In the genomic region with DNA sequence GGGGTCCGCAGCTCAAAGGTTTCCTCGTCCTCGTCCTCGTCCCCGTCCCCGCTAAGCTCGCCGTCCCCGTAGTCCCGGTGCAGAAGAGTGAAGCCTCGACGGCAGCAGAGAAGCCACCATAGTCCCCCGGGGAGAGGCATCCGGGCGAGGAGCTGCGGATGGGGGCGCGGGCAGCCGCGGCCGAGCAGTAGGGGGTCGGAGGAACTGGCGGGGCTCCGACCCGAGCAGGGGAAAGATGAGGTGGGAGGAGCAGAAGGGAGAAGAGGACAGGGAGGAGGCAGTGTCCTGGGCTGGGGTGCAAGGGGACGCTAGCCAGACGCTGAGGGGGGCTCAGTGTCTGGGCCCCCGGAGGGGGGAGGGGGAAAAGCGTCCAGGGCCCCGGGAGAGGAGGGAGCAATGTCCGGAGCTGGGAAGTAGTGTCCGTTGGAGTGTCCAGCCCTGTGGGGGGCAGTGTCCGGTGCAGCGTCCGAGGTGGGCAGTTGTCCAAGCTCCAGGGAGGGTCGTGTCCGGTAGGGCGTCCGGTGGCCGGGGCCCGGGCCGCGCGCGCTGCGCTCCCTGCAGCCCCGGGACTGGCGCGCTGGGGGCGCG, we compare ENCODE assay signal across 1 cellular context.
TF ChIP-seq lines count a peak whose summit lies in the region.

A gene with protein sequence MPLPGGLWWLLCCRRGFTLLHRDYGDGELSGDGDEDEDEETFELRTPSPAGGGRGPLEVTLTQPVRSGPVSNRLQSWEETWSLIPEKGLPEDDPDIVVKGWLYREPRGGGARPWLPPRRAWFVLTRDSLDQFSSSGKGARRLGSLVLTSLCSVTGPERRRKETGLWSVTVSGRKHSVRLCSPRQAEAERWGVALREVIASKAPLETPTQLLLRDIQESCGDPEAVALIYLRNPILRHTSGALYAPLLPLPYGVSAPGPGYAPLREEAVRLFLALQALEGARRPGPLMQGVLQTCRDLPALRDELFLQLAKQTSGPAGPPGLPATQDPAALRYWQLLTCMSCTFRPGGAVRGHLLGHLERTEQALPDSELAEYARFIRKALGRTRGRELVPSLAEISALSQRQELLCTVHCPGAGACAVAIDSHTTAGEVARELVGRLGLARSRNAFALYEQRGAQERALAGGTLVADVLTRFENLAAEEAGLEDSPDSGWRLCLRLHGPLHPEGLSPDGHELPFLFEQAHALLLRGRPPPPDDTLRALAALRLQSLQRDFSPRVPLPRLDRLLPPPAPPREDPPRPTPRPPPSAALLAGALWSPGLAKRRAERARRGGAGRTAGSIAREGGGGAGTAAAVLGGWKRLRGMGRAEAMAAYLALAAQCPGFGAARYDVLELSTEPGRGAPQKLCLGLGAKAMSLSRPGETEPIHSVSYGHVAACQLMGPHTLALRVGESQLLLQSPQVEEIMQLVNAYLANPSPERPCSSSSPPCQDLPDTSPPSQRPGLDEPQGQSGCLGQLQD (minus strand): TSS at position 571 of the 588 bp plus-strand sequence. CDS start 431 bp downstream, at position 140.

TF ChIP-seq in HepG2, 621 proteins besides CTCF, POLR2A, EP300 and RAD21 (continued from another document and continues in another):
- TF ChIP-seq, protein P1, sequence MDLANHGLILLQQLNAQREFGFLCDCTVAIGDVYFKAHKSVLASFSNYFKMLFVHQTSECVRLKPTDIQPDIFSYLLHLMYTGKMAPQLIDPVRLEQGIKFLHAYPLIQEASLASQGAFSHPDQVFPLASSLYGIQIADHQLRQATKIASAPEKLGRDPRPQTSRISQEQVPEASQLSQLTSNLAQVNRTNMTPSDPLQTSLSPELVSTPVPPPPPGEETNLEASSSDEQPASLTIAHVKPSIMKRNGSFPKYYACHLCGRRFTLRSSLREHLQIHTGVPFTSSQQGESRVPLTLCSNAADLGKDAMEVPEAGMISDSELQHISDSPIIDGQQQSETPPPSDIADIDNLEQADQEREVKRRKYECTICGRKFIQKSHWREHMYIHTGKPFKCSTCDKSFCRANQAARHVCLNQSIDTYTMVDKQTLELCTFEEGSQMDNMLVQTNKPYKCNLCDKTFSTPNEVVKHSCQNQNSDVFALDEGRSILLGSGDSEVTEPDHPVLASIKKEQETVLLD (CRISPR knock-in tag; IDR thresholded peaks at IDR 0.05; ENCODE audit: low read depth) = peak; percentile 63; the same call in 1 of the 2 replicates
- TF ChIP-seq, protein P2, sequence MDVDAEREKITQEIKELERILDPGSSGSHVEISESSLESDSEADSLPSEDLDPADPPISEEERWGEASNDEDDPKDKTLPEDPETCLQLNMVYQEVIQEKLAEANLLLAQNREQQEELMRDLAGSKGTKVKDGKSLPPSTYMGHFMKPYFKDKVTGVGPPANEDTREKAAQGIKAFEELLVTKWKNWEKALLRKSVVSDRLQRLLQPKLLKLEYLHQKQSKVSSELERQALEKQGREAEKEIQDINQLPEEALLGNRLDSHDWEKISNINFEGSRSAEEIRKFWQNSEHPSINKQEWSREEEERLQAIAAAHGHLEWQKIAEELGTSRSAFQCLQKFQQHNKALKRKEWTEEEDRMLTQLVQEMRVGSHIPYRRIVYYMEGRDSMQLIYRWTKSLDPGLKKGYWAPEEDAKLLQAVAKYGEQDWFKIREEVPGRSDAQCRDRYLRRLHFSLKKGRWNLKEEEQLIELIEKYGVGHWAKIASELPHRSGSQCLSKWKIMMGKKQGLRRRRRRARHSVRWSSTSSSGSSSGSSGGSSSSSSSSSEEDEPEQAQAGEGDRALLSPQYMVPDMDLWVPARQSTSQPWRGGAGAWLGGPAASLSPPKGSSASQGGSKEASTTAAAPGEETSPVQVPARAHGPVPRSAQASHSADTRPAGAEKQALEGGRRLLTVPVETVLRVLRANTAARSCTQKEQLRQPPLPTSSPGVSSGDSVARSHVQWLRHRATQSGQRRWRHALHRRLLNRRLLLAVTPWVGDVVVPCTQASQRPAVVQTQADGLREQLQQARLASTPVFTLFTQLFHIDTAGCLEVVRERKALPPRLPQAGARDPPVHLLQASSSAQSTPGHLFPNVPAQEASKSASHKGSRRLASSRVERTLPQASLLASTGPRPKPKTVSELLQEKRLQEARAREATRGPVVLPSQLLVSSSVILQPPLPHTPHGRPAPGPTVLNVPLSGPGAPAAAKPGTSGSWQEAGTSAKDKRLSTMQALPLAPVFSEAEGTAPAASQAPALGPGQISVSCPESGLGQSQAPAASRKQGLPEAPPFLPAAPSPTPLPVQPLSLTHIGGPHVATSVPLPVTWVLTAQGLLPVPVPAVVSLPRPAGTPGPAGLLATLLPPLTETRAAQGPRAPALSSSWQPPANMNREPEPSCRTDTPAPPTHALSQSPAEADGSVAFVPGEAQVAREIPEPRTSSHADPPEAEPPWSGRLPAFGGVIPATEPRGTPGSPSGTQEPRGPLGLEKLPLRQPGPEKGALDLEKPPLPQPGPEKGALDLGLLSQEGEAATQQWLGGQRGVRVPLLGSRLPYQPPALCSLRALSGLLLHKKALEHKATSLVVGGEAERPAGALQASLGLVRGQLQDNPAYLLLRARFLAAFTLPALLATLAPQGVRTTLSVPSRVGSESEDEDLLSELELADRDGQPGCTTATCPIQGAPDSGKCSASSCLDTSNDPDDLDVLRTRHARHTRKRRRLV (CRISPR knock-in tag; IDR thresholded peaks at IDR 0.05) = 0 out of 2 replicates have a peak, but pooled peaks have one; percentile 25
- TF ChIP-seq, protein P3, sequence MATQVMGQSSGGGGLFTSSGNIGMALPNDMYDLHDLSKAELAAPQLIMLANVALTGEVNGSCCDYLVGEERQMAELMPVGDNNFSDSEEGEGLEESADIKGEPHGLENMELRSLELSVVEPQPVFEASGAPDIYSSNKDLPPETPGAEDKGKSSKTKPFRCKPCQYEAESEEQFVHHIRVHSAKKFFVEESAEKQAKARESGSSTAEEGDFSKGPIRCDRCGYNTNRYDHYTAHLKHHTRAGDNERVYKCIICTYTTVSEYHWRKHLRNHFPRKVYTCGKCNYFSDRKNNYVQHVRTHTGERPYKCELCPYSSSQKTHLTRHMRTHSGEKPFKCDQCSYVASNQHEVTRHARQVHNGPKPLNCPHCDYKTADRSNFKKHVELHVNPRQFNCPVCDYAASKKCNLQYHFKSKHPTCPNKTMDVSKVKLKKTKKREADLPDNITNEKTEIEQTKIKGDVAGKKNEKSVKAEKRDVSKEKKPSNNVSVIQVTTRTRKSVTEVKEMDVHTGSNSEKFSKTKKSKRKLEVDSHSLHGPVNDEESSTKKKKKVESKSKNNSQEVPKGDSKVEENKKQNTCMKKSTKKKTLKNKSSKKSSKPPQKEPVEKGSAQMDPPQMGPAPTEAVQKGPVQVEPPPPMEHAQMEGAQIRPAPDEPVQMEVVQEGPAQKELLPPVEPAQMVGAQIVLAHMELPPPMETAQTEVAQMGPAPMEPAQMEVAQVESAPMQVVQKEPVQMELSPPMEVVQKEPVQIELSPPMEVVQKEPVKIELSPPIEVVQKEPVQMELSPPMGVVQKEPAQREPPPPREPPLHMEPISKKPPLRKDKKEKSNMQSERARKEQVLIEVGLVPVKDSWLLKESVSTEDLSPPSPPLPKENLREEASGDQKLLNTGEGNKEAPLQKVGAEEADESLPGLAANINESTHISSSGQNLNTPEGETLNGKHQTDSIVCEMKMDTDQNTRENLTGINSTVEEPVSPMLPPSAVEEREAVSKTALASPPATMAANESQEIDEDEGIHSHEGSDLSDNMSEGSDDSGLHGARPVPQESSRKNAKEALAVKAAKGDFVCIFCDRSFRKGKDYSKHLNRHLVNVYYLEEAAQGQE (IDR thresholded peaks at IDR 0.05; ENCODE audit: borderline replicate concordance in 1 of 2, low read depth in 1 of 2, low read length in 2 of 2) = no peak
- TF ChIP-seq PHF5A (CRISPR knock-in tag; IDR thresholded peaks at IDR 0.05; ENCODE audit: low read depth, unreplicated experiment) (no peak), ZSCAN21 (CRISPR knock-in tag; IDR thresholded peaks at IDR 0.05; ENCODE audit: borderline replicate concordance) (peak; percentile 45; the same call in 1 of the 2 replicates), ZNF780A (CRISPR knock-in tag; IDR thresholded peaks at IDR 0.05) (no peak), TEAD2 (CRISPR knock-in tag; IDR thresholded peaks at IDR 0.05) (no peak), NFKB2 (CRISPR knock-in tag; IDR thresholded peaks at IDR 0.05; ENCODE audit: borderline replicate concordance) (peak; percentile 60; the same call in 1 of the 2 replicates), PHF8 (CRISPR knock-in tag; IDR thresholded peaks at IDR 0.05) (peak; percentile 79), ARHGAP35 (CRISPR knock-in tag; IDR thresholded peaks at IDR 0.05; ENCODE audit: borderline replicate concordance) (0 out of 2 replicates have a peak, but pooled peaks have one; percentile 77), ZFAT (CRISPR knock-in tag; conservative IDR thresholded peaks at IDR 0.05) (0 out of 2 replicates have a peak, but pooled peaks have one; percentile 45), ESRRA (CRISPR knock-in tag; IDR thresholded peaks at IDR 0.05; ENCODE audit: low read depth) (0 out of 2 replicates have a peak, but pooled peaks have one; percentile 15), GATAD1 (CRISPR knock-in tag; IDR thresholded peaks at IDR 0.05) (no peak), DR1 (CRISPR knock-in tag; IDR thresholded peaks at IDR 0.05) (peak; percentile 67), NPAS2 (CRISPR knock-in tag; IDR thresholded peaks at IDR 0.05; ENCODE audit: borderline replicate concordance) (no peak), MAZ (IDR thresholded peaks at IDR 0.05; ENCODE audit: borderline replicate concordance, low read depth, low read length) (no peak; the same call in 1 of the 2 replicates), MAZ (CRISPR knock-in tag; IDR thresholded peaks at IDR 0.05; ENCODE audit: low read depth) (peak; percentile 36; the same call in 1 of the 2 replicates), ZNF124 (CRISPR knock-in tag; IDR thresholded peaks at IDR 0.05) (peak; percentile 9; the same call in 1 of the 2 replicates), HOXA3 (CRISPR knock-in tag; IDR thresholded peaks at IDR 0.05) (0 out of 2 replicates have a peak, but pooled peaks have one; percentile 7), ZNF652 (CRISPR knock-in tag; IDR thresholded peaks at IDR 0.05; ENCODE audit: borderline replicate concordance, low read depth) (peak; percentile 26; the same call in 1 of the 2 replicates)
- TF ChIP-seq, protein P4, sequence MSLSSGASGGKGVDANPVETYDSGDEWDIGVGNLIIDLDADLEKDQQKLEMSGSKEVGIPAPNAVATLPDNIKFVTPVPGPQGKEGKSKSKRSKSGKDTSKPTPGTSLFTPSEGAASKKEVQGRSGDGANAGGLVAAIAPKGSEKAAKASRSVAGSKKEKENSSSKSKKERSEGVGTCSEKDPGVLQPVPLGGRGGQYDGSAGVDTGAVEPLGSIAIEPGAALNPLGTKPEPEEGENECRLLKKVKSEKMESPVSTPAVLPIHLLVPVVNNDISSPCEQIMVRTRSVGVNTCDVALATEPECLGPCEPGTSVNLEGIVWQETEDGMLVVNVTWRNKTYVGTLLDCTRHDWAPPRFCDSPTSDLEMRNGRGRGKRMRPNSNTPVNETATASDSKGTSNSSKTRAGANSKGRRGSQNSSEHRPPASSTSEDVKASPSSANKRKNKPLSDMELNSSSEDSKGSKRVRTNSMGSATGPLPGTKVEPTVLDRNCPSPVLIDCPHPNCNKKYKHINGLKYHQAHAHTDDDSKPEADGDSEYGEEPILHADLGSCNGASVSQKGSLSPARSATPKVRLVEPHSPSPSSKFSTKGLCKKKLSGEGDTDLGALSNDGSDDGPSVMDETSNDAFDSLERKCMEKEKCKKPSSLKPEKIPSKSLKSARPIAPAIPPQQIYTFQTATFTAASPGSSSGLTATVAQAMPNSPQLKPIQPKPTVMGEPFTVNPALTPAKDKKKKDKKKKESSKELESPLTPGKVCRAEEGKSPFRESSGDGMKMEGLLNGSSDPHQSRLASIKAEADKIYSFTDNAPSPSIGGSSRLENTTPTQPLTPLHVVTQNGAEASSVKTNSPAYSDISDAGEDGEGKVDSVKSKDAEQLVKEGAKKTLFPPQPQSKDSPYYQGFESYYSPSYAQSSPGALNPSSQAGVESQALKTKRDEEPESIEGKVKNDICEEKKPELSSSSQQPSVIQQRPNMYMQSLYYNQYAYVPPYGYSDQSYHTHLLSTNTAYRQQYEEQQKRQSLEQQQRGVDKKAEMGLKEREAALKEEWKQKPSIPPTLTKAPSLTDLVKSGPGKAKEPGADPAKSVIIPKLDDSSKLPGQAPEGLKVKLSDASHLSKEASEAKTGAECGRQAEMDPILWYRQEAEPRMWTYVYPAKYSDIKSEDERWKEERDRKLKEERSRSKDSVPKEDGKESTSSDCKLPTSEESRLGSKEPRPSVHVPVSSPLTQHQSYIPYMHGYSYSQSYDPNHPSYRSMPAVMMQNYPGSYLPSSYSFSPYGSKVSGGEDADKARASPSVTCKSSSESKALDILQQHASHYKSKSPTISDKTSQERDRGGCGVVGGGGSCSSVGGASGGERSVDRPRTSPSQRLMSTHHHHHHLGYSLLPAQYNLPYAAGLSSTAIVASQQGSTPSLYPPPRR (CRISPR knock-in tag; IDR thresholded peaks at IDR 0.05; ENCODE audit: borderline replicate concordance) = 0 out of 2 replicates have a peak, but pooled peaks have one; percentile 10
- TF ChIP-seq, protein P5, sequence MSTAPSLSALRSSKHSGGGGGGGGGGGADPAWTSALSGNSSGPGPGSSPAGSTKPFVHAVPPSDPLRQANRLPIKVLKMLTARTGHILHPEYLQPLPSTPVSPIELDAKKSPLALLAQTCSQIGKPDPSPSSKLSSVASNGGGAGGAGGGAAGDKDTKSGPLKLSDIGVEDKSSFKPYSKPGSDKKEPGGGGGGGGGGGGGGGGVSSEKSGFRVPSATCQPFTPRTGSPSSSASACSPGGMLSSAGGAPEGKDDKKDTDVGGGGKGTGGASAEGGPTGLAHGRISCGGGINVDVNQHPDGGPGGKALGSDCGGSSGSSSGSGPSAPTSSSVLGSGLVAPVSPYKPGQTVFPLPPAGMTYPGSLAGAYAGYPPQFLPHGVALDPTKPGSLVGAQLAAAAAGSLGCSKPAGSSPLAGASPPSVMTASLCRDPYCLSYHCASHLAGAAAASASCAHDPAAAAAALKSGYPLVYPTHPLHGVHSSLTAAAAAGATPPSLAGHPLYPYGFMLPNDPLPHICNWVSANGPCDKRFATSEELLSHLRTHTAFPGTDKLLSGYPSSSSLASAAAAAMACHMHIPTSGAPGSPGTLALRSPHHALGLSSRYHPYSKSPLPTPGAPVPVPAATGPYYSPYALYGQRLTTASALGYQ (CRISPR knock-in tag; IDR thresholded peaks at IDR 0.05) = peak; percentile 19; the same call in 1 of the 2 replicates
- TF ChIP-seq, protein P6, sequence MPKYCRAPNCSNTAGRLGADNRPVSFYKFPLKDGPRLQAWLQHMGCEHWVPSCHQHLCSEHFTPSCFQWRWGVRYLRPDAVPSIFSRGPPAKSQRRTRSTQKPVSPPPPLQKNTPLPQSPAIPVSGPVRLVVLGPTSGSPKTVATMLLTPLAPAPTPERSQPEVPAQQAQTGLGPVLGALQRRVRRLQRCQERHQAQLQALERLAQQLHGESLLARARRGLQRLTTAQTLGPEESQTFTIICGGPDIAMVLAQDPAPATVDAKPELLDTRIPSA (CRISPR knock-in tag; IDR thresholded peaks at IDR 0.05; ENCODE audit: borderline replicate concordance) = 0 out of 2 replicates have a peak, but pooled peaks have one; percentile 81
- TF ChIP-seq, protein P7, sequence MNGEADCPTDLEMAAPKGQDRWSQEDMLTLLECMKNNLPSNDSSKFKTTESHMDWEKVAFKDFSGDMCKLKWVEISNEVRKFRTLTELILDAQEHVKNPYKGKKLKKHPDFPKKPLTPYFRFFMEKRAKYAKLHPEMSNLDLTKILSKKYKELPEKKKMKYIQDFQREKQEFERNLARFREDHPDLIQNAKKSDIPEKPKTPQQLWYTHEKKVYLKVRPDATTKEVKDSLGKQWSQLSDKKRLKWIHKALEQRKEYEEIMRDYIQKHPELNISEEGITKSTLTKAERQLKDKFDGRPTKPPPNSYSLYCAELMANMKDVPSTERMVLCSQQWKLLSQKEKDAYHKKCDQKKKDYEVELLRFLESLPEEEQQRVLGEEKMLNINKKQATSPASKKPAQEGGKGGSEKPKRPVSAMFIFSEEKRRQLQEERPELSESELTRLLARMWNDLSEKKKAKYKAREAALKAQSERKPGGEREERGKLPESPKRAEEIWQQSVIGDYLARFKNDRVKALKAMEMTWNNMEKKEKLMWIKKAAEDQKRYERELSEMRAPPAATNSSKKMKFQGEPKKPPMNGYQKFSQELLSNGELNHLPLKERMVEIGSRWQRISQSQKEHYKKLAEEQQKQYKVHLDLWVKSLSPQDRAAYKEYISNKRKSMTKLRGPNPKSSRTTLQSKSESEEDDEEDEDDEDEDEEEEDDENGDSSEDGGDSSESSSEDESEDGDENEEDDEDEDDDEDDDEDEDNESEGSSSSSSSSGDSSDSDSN (CRISPR knock-in tag; IDR thresholded peaks at IDR 0.05) = peak; percentile 91
